ENCODE assay signal across 29 cellular contexts in the genomic region with DNA sequence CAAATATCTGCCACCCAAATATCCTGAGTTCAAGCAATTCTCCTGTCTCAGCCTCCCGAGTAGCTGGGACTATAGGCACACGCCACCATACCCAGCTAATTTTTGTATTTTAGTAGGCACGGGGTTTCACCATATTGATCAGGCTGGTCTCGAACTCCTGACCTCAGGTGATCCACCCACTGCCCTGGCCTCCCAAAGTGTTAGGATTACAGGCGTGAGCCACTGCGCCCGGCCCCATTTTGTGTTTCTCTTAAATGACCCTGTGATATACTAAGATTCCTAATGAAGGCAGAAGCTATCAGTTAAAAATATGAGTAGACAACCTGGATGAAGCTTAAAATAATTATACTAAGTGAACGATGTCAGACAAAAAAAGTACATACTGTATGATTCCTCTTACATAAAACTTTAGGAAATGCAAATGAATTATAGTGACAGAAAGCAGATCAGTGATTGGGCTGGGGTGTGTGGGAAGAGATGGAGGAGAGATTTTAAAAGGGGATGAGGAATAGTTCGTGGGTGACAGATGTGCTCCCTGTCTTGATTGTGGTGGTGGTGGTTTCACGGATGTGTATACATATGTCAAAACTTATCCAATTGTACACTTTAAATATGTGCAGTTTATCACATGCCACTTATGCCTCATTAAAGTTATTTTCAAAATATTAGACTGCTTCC. TPM values are rescaled to one million over a fixed set of nuclear protein-coding genes. Genes with fewer than 3 reads are reported as not detected.
"Had no signal": no experiment of that assay in that cellular context is flagged by ENCODE, and none has a peak within 500 bp of the region (broad histone marks: within the 10 kb centered on the region; RNA-seq: fewer than 3 reads in every experiment).

No MANE protein-coding gene starts in this region.

- H3K27me3 ChIP-seq: colonic mucosa had no signal

- H3K27ac ChIP-seq: colonic mucosa, epithelial cell of prostate, gastroesophageal sphincter, heart right ventricle, lower lobe of right lung, prostate gland, suprapubic skin, transverse colon had no signal

- H3K4me1 ChIP-seq: colonic mucosa, lower lobe of right lung, prostate gland had no signal

- H3K4me3 ChIP-seq: colonic mucosa, gastroesophageal sphincter, heart right ventricle, lower lobe of right lung, prostate gland, suprapubic skin, transverse colon had no signal

- DNase-seq: colonic mucosa; effector CD8-positive, alpha-beta T cell; endodermal cell; heart right ventricle; hippocampal formation; islet precursor cell; kidney glomerular epithelial cell; left ventricle myocardium superior; lower lobe of right lung; naive B cell; nephron progenitor cell; right cardiac atrium; small intestine; stimulated activated CD4-positive, alpha-beta T cell treated with anti-CD3 and anti-CD28 coated beads, Interleukin-15, amount 100 ng/mL, for 24 hours; stimulated activated CD4-positive, alpha-beta T cell treated with anti-CD3 and anti-CD28 coated beads, Interleukin-2, amount 100 ng/mL, for 48 hours; stimulated activated naive CD4-positive, alpha-beta T cell; stimulated activated naive CD8-positive, alpha-beta T cell treated with anti-CD3 and anti-CD28 coated beads, Interleukin-15, amount 100 ng/mL, for 72 hours; transverse colon had no signal

- H3K4me1 Mint-ChIP-seq: endodermal cell, nephron progenitor cell had no signal

- ATAC-seq: esophagus mucosa; gastroesophageal sphincter; heart right ventricle; left ventricle myocardium superior; lower lobe of right lung; right cardiac atrium; stimulated activated naive CD8-positive, alpha-beta T cell treated with anti-CD3 and anti-CD28 coated beads, Interleukin-15, amount 100 ng/mL, for 72 hours had no signal

- H3K27ac Mint-ChIP-seq: dendritic cell treated with granulocyte-macrophage colony-stimulating factor and Interleukin-4, amounts not matched to agents 40 ng/mL and 50 ng/mL, for 4 days; endodermal cell; nephron progenitor cell; stimulated activated naive CD8-positive, alpha-beta T cell treated with anti-CD3 and anti-CD28 coated beads, Interleukin-15, amount 100 ng/mL, for 72 hours had no signal

- H3K36me3 ChIP-seq: colonic mucosa, gastroesophageal sphincter, heart right ventricle, lower lobe of right lung, prostate gland, suprapubic skin, transverse colon had no signal

- H3K4me3 Mint-ChIP-seq: dendritic cell treated with granulocyte-macrophage colony-stimulating factor and Interleukin-4, amounts not matched to agents 40 ng/mL and 50 ng/mL, for 4 days; endodermal cell; nephron progenitor cell; stimulated activated naive CD8-positive, alpha-beta T cell treated with anti-CD3 and anti-CD28 coated beads, Interleukin-15, amount 100 ng/mL, for 72 hours had no signal

- H3K9me3 ChIP-seq: colonic mucosa, lower lobe of right lung, prostate gland, suprapubic skin, transverse colon had no signal

RNA-seq across cellular contexts. Expression of gene KLHL40, which starts 3.8 kb away (rescaled TPM):
- total RNA-seq: chondrocyte, colonic mucosa, endodermal cell, esophagus mucosa, gastroesophageal sphincter, lower lobe of right lung, mesenteric fat pad, mononuclear cell, osteocyte, renal cortical epithelial cell, suprapubic skin had no signal

RNA-seq across cellular contexts. Expression of gene HHATL, which starts 21.1 kb away (rescaled TPM):
- total RNA-seq: chondrocyte, endodermal cell, esophagus mucosa, mononuclear cell, osteocyte, renal cortical epithelial cell had no signal
